ENCODE assay signal across 26 cellular contexts in genomic region chr6:15113587-15113986, GRCh38.
"Had no signal": no experiment of that assay in that cellular context is flagged by ENCODE, and none has a peak within 500 bp of the region (broad histone marks: within the 10 kb centered on the region; RNA-seq: fewer than 3 reads in every experiment).

No MANE protein-coding gene starts in this region.

- H3K4me3 ChIP-seq: left lung, lower lobe of right lung, ovary, right atrium auricular region, skin epidermis, stomach, testis, thyroid gland, transverse colon, upper lobe of left lung, vagina had no signal

- H3K4me1 ChIP-seq: left lung, lower lobe of right lung, right atrium auricular region, stomach, testis, thyroid gland, transverse colon, upper lobe of left lung, vagina had no signal

- ATAC-seq: left colon; left lung; lower lobe of right lung; naive thymus-derived CD8-positive, alpha-beta T cell; sciatic nerve; stimulated activated naive B cell treated with anti-CD40 and anti-IgM and Interleukin-4, amounts not matched to agents 10 μg/mL and 1 μg/mL and 100 μg/mL, for 72 hours; stimulated activated naive CD8-positive, alpha-beta T cell treated with anti-CD3 and anti-CD28 coated beads, Interleukin-15, Interleukin-2, amounts not matched to agents 100 U/mL and 50 U/mL, for 24 hours had no signal

- DNase-seq: hypothalamus; immature natural killer cell; kidney; left colon; left lung; lower lobe of right lung; mammary epithelial cell; mesenchymal stem cell; naive thymus-derived CD8-positive, alpha-beta T cell; ovary; stimulated activated CD4-positive, alpha-beta T cell treated with anti-CD3 and anti-CD28 coated beads, Interleukin-12 subunit alpha, Interleukin-12 subunit beta, amount 100 ng/mL, for 4 hours; stimulated activated CD4-positive, alpha-beta T cell treated with anti-CD3 and anti-CD28 coated beads, Interleukin-15, amount 100 ng/mL, for 24 hours; stimulated activated CD4-positive, alpha-beta T cell treated with anti-CD3 and anti-CD28 coated beads, Interleukin-2, amount 100 ng/mL, for 24 hours; stimulated activated CD4-positive, alpha-beta T cell treated with anti-CD3 and anti-CD28 coated beads, Interleukin-4, amount 100 ng/mL, for 1 hour; stimulated activated naive B cell treated with anti-CD40 and anti-IgM and Interleukin-4, amounts not matched to agents 10 μg/mL and 1 μg/mL and 100 μg/mL, for 72 hours; stimulated activated naive CD8-positive, alpha-beta T cell treated with anti-CD3 and anti-CD28 coated beads, Interleukin-15, Interleukin-2, amounts not matched to agents 100 U/mL and 50 U/mL, for 24 hours; stomach; thyroid gland; transverse colon; upper lobe of left lung had no signal

- FAIRE-seq: islet of Langerhans, kidney had no signal

- H3K27ac ChIP-seq: left lung, lower lobe of right lung, ovary, right atrium auricular region, skin epidermis, stomach, thyroid gland, transverse colon, upper lobe of left lung, vagina had no signal

- H3K27me3 ChIP-seq: left lung, ovary, right atrium auricular region, stomach, testis, thyroid gland, transverse colon, upper lobe of left lung, vagina had no signal

- H3K36me3 ChIP-seq: left lung, lower lobe of right lung, ovary, right atrium auricular region, stomach, thyroid gland, transverse colon, upper lobe of left lung, vagina had no signal

- H3K9me3 ChIP-seq: left lung, lower lobe of right lung, ovary, right atrium auricular region, stomach, testis, thyroid gland, transverse colon, upper lobe of left lung, vagina had no signal
